In the genomic region with DNA sequence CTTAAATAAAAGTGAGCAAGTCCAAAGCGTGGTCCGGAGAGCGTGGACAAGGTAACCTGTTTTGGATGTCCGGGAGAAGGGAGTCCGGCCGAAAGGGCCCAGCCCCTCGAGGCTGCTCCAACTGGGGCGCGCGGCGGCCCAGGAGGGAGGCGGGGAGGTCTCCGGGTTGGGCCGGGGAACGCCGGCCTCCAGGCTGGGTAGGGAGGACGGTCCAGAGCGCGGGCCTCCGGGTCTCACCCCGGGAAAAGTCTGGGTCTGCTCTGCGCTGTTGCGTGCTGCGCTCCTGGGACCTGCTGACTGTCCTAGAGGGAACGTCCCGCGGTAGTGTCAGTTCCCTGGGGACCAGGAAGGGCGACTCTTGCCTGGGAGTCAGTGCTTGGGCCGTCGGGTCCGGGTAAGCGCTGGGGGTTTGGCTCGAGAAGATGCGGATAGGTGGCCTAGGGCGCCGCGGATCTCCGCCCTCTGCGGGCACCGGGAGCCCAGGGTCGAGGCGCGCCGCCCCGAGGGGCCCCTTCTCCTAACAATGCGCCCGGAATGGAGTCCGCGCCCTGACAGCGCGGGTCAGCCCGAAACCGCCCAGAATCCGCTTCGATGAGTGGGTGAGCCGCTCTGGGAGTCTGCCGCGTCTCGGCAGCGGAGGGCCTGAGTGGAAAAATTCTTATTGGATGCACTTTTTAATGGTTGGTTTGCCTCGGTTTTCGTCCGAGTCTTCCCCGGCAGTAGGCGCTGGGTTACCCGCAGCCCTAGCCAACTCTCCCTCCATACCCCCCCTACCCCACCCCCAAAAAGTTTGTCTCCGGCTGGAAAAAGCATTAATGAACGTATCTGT, we compare ENCODE assay signal across 8 cellular contexts. TPM values are rescaled to one million over a fixed set of nuclear protein-coding genes. Genes with fewer than 3 reads are reported as not detected.
DNase-seq lines count a peak whose midpoint lies in the region; ATAC-seq and TF ChIP-seq lines count a peak whose summit lies in the region.

No MANE protein-coding gene starts in this region.

- peak overlapping the region; percentile 81 to 97 (median 95) for H3K4me3 ChIP-seq in BLaER1 treated with 17β-estradiol and CSF1 and Interleukin-3, amounts not matched to agents 10 nM and 100 nM
- H3K4me3 ChIP-seq in HEK293 (ENCODE audit: low read depth, low read length) (peak overlapping the region; percentile 63), neutrophil (ENCODE audit: low read depth in 1 of 2, low read length in 1 of 2) (peak overlapping the region; percentile 96 to 98)

- H3K4me3 Mint-ChIP-seq in activated CD4-positive, alpha-beta memory T cell treated with anti-CD3 and anti-CD28 coated beads, Interleukin-2, amount 10 ng/mL, durations not matched to agents 7 days and 5 days, result peak overlapping the region; percentile 95

- peaks cover 58 to 61% (median 60%) of the 10 kb centered on the region in 10 experiments for H3K4me1 ChIP-seq in BLaER1 treated with 17β-estradiol and CSF1 and Interleukin-3, amounts not matched to agents 10 nM and 100 nM
- H3K4me1 ChIP-seq in HEK293 (ENCODE audit: control insufficient read depth, insufficient read depth, low read length), result no peaks in the 10 kb centered on the region
- H3K4me1 ChIP-seq in neutrophil (ENCODE audit: control insufficient read depth in 1 of 2, insufficient read depth in 1 of 2, low read depth in 1 of 2, low read length in 1 of 2), result peaks cover 55 to 59% of the 10 kb centered on the region in 2 experiments

- H3K9ac ChIP-seq in BLaER1 treated with 17β-estradiol and CSF1 and Interleukin-3, amounts not matched to agents 10 nM and 100 nM, result peak overlapping the region; percentile 93 to 100 (median 99)

- ATAC-seq in GM18511 (IDR thresholded peaks at IDR 0.05; ENCODE audit: unreplicated experiment) (no peak), GM21381 (IDR thresholded peaks at IDR 0.05; ENCODE audit: unreplicated experiment) (no peak), HG03097 (IDR thresholded peaks at IDR 0.05; ENCODE audit: low FRiP score, unreplicated experiment) (no peak)

- peaks cover 20% of the 10 kb centered on the region for H3K27me3 Mint-ChIP-seq in activated CD4-positive, alpha-beta memory T cell treated with anti-CD3 and anti-CD28 coated beads, Interleukin-2, amount 10 ng/mL, durations not matched to agents 7 days and 5 days

- peak overlapping the region; percentile 85 to 99 (median 95) for H3K4me2 ChIP-seq in BLaER1 treated with 17β-estradiol and CSF1 and Interleukin-3, amounts not matched to agents 10 nM and 100 nM

- no peaks in the 10 kb centered on the region for H3K9me3 Mint-ChIP-seq in activated CD4-positive, alpha-beta memory T cell treated with anti-CD3 and anti-CD28 coated beads, Interleukin-2, amount 10 ng/mL, durations not matched to agents 7 days and 5 days

- peaks cover 16 to 35% (median 25%) of the 10 kb centered on the region in 11 experiments for H3K36me3 ChIP-seq in BLaER1 treated with 17β-estradiol and CSF1 and Interleukin-3, amounts not matched to agents 10 nM and 100 nM
- H3K36me3 ChIP-seq in HEK293 (ENCODE audit: control insufficient read depth in 2 of 2, insufficient read depth in 1 of 2, low read length in 2 of 2), result peaks cover 0 to 3% of the 10 kb centered on the region in 2 experiments; a peak in 1 of 3 replicates
- H3K36me3 ChIP-seq in neutrophil, result peaks cover 9% of the 10 kb centered on the region

- peaks cover 6 to 15% (median 12%) of the 10 kb centered on the region in 11 experiments; a peak in 21 of 22 replicates for H3K27me3 ChIP-seq in BLaER1 treated with 17β-estradiol and CSF1 and Interleukin-3, amounts not matched to agents 10 nM and 100 nM
- H3K27me3 ChIP-seq in neutrophil, result peaks cover 5% of the 10 kb centered on the region

- CTCF ChIA-PET in HEK293 (lab: Yijun Ruan, JAX), result interaction anchor here (0.5 kb wide), 1 partner anchor 18 kb away, joined by 4 read pairs; no protein-coding TSS in a partner anchor
- CTCF ChIA-PET in activated CD4-positive, alpha-beta memory T cell treated with anti-CD3 and anti-CD28 coated beads, Interleukin-2, amount 10 ng/mL, durations not matched to agents 7 days and 5 days (lab: Charles Lee), result interaction anchor here (0.7 to 2.0 kb wide), 5 partner anchors 25 to 83 kb away, joined by 3 to 6 read pairs (median 3); no protein-coding TSS in a partner anchor

- peaks cover 37% of the 10 kb centered on the region for H3K4me1 Mint-ChIP-seq in activated CD4-positive, alpha-beta memory T cell treated with anti-CD3 and anti-CD28 coated beads, Interleukin-2, amount 10 ng/mL, durations not matched to agents 7 days and 5 days

- peaks cover 20 to 40% (median 21%) of the 10 kb centered on the region in 11 experiments for H4K20me1 ChIP-seq in BLaER1 treated with 17β-estradiol and CSF1 and Interleukin-3, amounts not matched to agents 10 nM and 100 nM

- POLR2A ChIA-PET in HEK293 (lab: Yijun Ruan, JAX), result interaction anchor here (1.0 kb wide), 1 partner anchor 305 kb away, joined by 3 read pairs; no protein-coding TSS in a partner anchor
- POLR2A ChIA-PET in activated CD4-positive, alpha-beta memory T cell treated with anti-CD3 and anti-CD28 coated beads, Interleukin-2, amount 10 ng/mL, durations not matched to agents 7 days and 5 days (lab: Charles Lee), result interaction anchor here (0.7 to 3.5 kb wide), 37 partner anchors 9 to 654 kb away, joined by 3 to 168 read pairs (median 6); no protein-coding TSS in a partner anchor

- peak overlapping the region; percentile 89 to 100 (median 99) for H3K27ac ChIP-seq in BLaER1 treated with 17β-estradiol and CSF1 and Interleukin-3, amounts not matched to agents 10 nM and 100 nM
- peak overlapping the region; percentile 73; the same call in 1 of the 2 replicates for H3K27ac ChIP-seq in HEK293 (ENCODE audit: extremely low read depth, low read depth, low read length)
- H3K27ac ChIP-seq in neutrophil, result peak overlapping the region; percentile 99

- H3K27ac Mint-ChIP-seq in activated CD4-positive, alpha-beta memory T cell treated with anti-CD3 and anti-CD28 coated beads, Interleukin-2, amount 10 ng/mL, durations not matched to agents 7 days and 5 days, result peak overlapping the region; percentile 96

- peak; percentile 45 for DNase-seq in activated CD4-positive, alpha-beta memory T cell treated with anti-CD3 and anti-CD28 coated beads, Interleukin-2, amount 10 ng/mL, durations not matched to agents 7 days and 5 days
- DNase-seq in fibroblast of gingiva (ENCODE audit: low read depth), result peak; percentile 14

- no peaks in the 10 kb centered on the region for H3K9me3 ChIP-seq in BLaER1 treated with 17β-estradiol and CSF1 and Interleukin-3, amounts not matched to agents 10 nM and 100 nM (replicated peaks in 1 of 11)
- H3K9me3 ChIP-seq in HEK293 (ENCODE audit: control insufficient read depth, insufficient read depth, low read depth, low read length), result no peaks in the 10 kb centered on the region
- no peaks in the 10 kb centered on the region for H3K9me3 ChIP-seq in neutrophil

- TF ChIP-seq CTCF in HEK293 (tag by site-specific recombination; IDR thresholded peaks at IDR 0.05), result 0 out of 2 replicates have a peak, but pooled peaks have one; percentile 6
- no peak for TF ChIP-seq CTCF in neutrophil (IDR thresholded peaks at IDR 0.05)

- H3K36me3 Mint-ChIP-seq in activated CD4-positive, alpha-beta memory T cell treated with anti-CD3 and anti-CD28 coated beads, Interleukin-2, amount 10 ng/mL, durations not matched to agents 7 days and 5 days (ENCODE audit: low read depth), result peaks cover 35% of the 10 kb centered on the region

TF ChIP-seq in HEK293, 187 proteins besides CTCF, POLR2A, EP300 and RAD21 (continues in another document):
- TF ChIP-seq, protein P1, sequence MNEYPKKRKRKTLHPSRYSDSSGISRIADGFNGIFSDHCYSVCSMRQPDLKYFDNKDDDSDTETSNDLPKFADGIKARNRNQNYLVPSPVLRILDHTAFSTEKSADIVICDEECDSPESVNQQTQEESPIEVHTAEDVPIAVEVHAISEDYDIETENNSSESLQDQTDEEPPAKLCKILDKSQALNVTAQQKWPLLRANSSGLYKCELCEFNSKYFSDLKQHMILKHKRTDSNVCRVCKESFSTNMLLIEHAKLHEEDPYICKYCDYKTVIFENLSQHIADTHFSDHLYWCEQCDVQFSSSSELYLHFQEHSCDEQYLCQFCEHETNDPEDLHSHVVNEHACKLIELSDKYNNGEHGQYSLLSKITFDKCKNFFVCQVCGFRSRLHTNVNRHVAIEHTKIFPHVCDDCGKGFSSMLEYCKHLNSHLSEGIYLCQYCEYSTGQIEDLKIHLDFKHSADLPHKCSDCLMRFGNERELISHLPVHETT (tag by site-specific recombination; IDR thresholded peaks at IDR 0.05), result no peak
- TF ChIP-seq ZNF341 (tag by site-specific recombination; IDR thresholded peaks at IDR 0.05; ENCODE audit: low read depth) (0 out of 2 replicates have a peak, but pooled peaks have one; percentile 17), ZNF777 (tag by site-specific recombination; IDR thresholded peaks at IDR 0.05; ENCODE audit: borderline replicate concordance) (peak; percentile 72; the same call in 1 of the 2 replicates), ZBTB8A (tag by site-specific recombination; IDR thresholded peaks at IDR 0.05) (peak; percentile 90), ZNF426 (tag by site-specific recombination; IDR thresholded peaks at IDR 0.05) (no peak), SP7 (tag by site-specific recombination; IDR thresholded peaks at IDR 0.05) (peak; percentile 10; the same call in 1 of the 2 replicates), ZNF169 (tag by site-specific recombination; IDR thresholded peaks at IDR 0.05) (no peak), ZXDB (tag by site-specific recombination; IDR thresholded peaks at IDR 0.05) (0 out of 2 replicates have a peak, but pooled peaks have one; percentile 17), ZBTB20 (tag by site-specific recombination; IDR thresholded peaks at IDR 0.05) (peak; percentile 84; the same call in 1 of the 2 replicates), ZNF335 (tag by site-specific recombination; conservative IDR thresholded peaks at IDR 0.05) (peak; percentile 44), ZBTB48 (tag by site-specific recombination; IDR thresholded peaks at IDR 0.05) (peak; percentile 53; the same call in 1 of the 2 replicates), IKZF3 (tag by site-specific recombination; IDR thresholded peaks at IDR 0.05) (0 out of 2 replicates have a peak, but pooled peaks have one; percentile 11)
- TF ChIP-seq, protein P2, sequence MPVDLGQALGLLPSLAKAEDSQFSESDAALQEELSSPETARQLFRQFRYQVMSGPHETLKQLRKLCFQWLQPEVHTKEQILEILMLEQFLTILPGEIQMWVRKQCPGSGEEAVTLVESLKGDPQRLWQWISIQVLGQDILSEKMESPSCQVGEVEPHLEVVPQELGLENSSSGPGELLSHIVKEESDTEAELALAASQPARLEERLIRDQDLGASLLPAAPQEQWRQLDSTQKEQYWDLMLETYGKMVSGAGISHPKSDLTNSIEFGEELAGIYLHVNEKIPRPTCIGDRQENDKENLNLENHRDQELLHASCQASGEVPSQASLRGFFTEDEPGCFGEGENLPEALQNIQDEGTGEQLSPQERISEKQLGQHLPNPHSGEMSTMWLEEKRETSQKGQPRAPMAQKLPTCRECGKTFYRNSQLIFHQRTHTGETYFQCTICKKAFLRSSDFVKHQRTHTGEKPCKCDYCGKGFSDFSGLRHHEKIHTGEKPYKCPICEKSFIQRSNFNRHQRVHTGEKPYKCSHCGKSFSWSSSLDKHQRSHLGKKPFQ (tag by site-specific recombination; IDR thresholded peaks at IDR 0.05), result no peak

RNA-seq across cellular contexts. Expression of a gene that starts 0.9 kb away (rescaled TPM):
- total RNA-seq in activated CD4-positive, alpha-beta memory T cell treated with anti-CD3 and anti-CD28 coated beads, Interleukin-2, amount 10 ng/mL, durations not matched to agents 7 days and 5 days, result 100 to 1,000 TPM; 133 to 139 TPM
